26 cellular contexts compared by ENCODE assay signal in genomic region chr4:177938226-177938625, GRCh38.
"Had no signal": no experiment of that assay in that cellular context is flagged by ENCODE, and none has a peak within 500 bp of the region (broad histone marks: within the 10 kb centered on the region; RNA-seq: fewer than 3 reads in every experiment).

No MANE protein-coding gene starts in this region.

- DNase-seq: cerebellar nuclear complex; effector memory CD8-positive, alpha-beta T cell; erythroblast; glutamatergic neuron; islet precursor cell; left cardiac atrium; left ventricle myocardium inferior; lower lobe of right lung; occipital lobe; retina; right lobe of liver; spleen; stimulated activated CD4-positive, alpha-beta T cell treated with anti-CD3 and anti-CD28 coated beads, Interleukin-15, amount 100 ng/mL, for 24 hours; stimulated activated CD4-positive, alpha-beta T cell treated with anti-CD3 and anti-CD28 coated beads, Interleukin-1b, Interleukin-23, amount 100 ng/mL, for 48 hours; stimulated activated CD4-positive, alpha-beta T cell treated with anti-CD3 and anti-CD28 coated beads, Interleukin-4, amount 100 ng/mL, for 24 hours; stomach; substantia nigra; transverse colon had no signal

- H3K4me1 ChIP-seq: left ventricle myocardium inferior, lower lobe of right lung, parathyroid adenoma, prostate gland, right lobe of liver, spleen, stomach, transverse colon had no signal

- H2AFZ ChIP-seq: parathyroid adenoma had no signal

- ATAC-seq: effector memory CD8-positive, alpha-beta T cell; left cardiac atrium; lower lobe of right lung; stimulated activated memory B cell treated with anti-CD40 and anti-IgM and Interleukin-4, amounts not matched to agents 10 μg/mL and 1 μg/mL and 100 μg/mL, for 72 hours had no signal

- H3K9ac ChIP-seq: parathyroid adenoma had no signal

- H3K9me3 Mint-ChIP-seq: effector memory CD8-positive, alpha-beta T cell; memory B cell; stimulated activated memory B cell treated with anti-CD40 and anti-IgM and Interleukin-4, amounts not matched to agents 10 μg/mL and 1 μg/mL and 100 μg/mL, for 72 hours had no signal

- H3K27ac Mint-ChIP-seq: dendritic cell treated with granulocyte-macrophage colony-stimulating factor and Interleukin-4, amounts not matched to agents 40 ng/mL and 50 ng/mL, for 4 days; effector memory CD8-positive, alpha-beta T cell; memory B cell; mesothelial cell of epicardium; nephron; stimulated activated memory B cell treated with anti-CD40 and anti-IgM and Interleukin-4, amounts not matched to agents 10 μg/mL and 1 μg/mL and 100 μg/mL, for 72 hours had no signal

- H3K27me3 Mint-ChIP-seq: dendritic cell treated with granulocyte-macrophage colony-stimulating factor and Interleukin-4, amounts not matched to agents 40 ng/mL and 50 ng/mL, for 4 days; effector memory CD8-positive, alpha-beta T cell; memory B cell; stimulated activated memory B cell treated with anti-CD40 and anti-IgM and Interleukin-4, amounts not matched to agents 10 μg/mL and 1 μg/mL and 100 μg/mL, for 72 hours had no signal

- H3K9me3 ChIP-seq: lower lobe of right lung, prostate gland, right lobe of liver, stomach had no signal

- H3K27ac ChIP-seq: left ventricle myocardium inferior, lower lobe of right lung, parathyroid adenoma, prostate gland, right lobe of liver, spleen, stomach, thoracic aorta, transverse colon had no signal

- H3K4me3 Mint-ChIP-seq: dendritic cell treated with granulocyte-macrophage colony-stimulating factor and Interleukin-4, amounts not matched to agents 40 ng/mL and 50 ng/mL, for 4 days; effector memory CD8-positive, alpha-beta T cell; memory B cell; mesothelial cell of epicardium; nephron; stimulated activated memory B cell treated with anti-CD40 and anti-IgM and Interleukin-4, amounts not matched to agents 10 μg/mL and 1 μg/mL and 100 μg/mL, for 72 hours had no signal

- H3K36me3 ChIP-seq: left ventricle myocardium inferior, lower lobe of right lung, prostate gland, right lobe of liver, spleen, stomach, thoracic aorta, transverse colon had no signal

- H3K4me1 Mint-ChIP-seq: memory B cell; mesothelial cell of epicardium; nephron; stimulated activated memory B cell treated with anti-CD40 and anti-IgM and Interleukin-4, amounts not matched to agents 10 μg/mL and 1 μg/mL and 100 μg/mL, for 72 hours had no signal

- H3K4me3 ChIP-seq: left ventricle myocardium inferior, lower lobe of right lung, prostate gland, right lobe of liver, spleen, stomach, thoracic aorta, transverse colon had no signal

- H3K79me2 ChIP-seq: parathyroid adenoma had no signal

- H3K36me3 Mint-ChIP-seq: memory B cell; stimulated activated memory B cell treated with anti-CD40 and anti-IgM and Interleukin-4, amounts not matched to agents 10 μg/mL and 1 μg/mL and 100 μg/mL, for 72 hours had no signal

- H3K27me3 ChIP-seq: right lobe of liver, spleen, stomach, transverse colon had no signal
